Comparison of ENCODE assay signal across 1 cellular context in the genomic region with DNA sequence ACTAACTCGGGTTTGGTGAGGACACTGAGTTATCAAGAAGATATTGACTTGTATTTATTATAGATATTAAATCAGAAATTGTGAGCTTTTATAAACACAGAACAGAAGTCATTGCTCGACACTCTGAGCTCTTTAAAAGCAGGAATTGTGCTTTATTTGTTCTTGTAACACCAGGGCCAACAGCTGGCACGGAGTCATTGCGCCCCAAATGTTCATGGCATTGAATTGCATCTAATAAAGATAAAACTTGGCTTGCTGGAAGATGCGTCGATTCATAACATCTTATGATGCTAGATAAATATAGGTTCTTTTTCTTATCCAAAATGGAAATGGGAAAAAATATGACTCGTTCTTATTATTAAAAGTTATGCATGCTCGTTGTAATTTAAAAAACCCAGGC.
TF ChIP-seq lines count a peak whose summit lies in the region.

No MANE protein-coding gene starts in this region.

TF ChIP-seq in HepG2, 621 proteins besides CTCF, POLR2A, EP300 and RAD21 (continued from another document):
- TF ChIP-seq ZNF564 (CRISPR knock-in tag; IDR thresholded peaks at IDR 0.05) (no peak), FOXM1 (CRISPR knock-in tag; IDR thresholded peaks at IDR 0.05) (no peak), YEATS2 (CRISPR knock-in tag; IDR thresholded peaks at IDR 0.05; ENCODE audit: borderline replicate concordance) (no peak), RBM22 (optimal IDR thresholded peaks at IDR 0.05; ENCODE audit: low read length) (no peak), HOMEZ (CRISPR knock-in tag; IDR thresholded peaks at IDR 0.05; ENCODE audit: low read depth) (no peak), ZNF883 (CRISPR knock-in tag; IDR thresholded peaks at IDR 0.05; ENCODE audit: not compliant biosample characterization) (no peak), SP4 (CRISPR knock-in tag; IDR thresholded peaks at IDR 0.05) (no peak), ZNF772 (CRISPR knock-in tag; IDR thresholded peaks at IDR 0.05) (no peak), ZNF619 (CRISPR knock-in tag; IDR thresholded peaks at IDR 0.05) (no peak), ADNP (CRISPR knock-in tag; IDR thresholded peaks at IDR 0.05) (no peak), MXI1 (IDR thresholded peaks at IDR 0.05; ENCODE audit: borderline replicate concordance, low read depth, low read length) (no peak), KDM5B (CRISPR knock-in tag; IDR thresholded peaks at IDR 0.05; ENCODE audit: borderline replicate concordance) (no peak)
